15 cellular contexts compared by ENCODE assay signal in the genomic region with DNA sequence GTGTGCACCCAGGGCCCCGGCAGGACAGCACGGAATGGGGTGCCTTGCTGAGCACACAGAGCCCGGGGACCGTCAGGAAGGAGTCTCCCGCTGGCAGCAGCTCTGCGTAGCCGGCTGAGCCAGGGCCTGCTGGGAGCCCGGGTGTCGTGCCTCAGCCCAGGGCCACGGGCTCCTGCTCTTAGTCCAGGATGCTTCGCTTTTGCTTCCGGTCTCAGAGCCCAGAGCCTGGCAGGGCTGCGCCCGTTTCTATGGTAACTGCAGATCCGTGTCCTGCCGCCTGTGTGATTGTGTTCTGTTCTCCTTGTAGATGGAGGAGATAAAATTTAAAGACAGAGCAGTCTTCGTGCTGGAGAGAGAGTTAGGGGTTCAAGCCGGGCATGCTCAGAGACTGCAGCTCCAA. TPM values are rescaled to one million over a fixed set of nuclear protein-coding genes. Genes with fewer than 3 reads are reported as not detected.
DNase-seq lines count a peak whose midpoint lies in the region; ATAC-seq and TF ChIP-seq lines count a peak whose summit lies in the region.
"Had no signal": no experiment of that assay in that cellular context is flagged by ENCODE, and none has a peak within 500 bp of the region (broad histone marks: within the 10 kb centered on the region; RNA-seq: fewer than 3 reads in every experiment).

No MANE protein-coding gene starts in this region.

- intact Hi-C loops in psoas muscle (cut with DNase I) = no loop called here

- 53 to 65% (median 57%) methylated on average over 18 of the region's 18 CpGs for WGBS in psoas muscle, 3 donors

- ATAC-seq in psoas muscle = no peak

- no peaks in the 10 kb centered on the region for H3K9me3 ChIP-seq in psoas muscle

- no peak overlapping the region for H3K4me3 ChIP-seq in psoas muscle
- H3K4me3 ChIP-seq: PC-9 had no signal

- no peak for TF ChIP-seq CTCF in psoas muscle (IDR thresholded peaks at IDR 0.05)

- H3K27me3 ChIP-seq in psoas muscle (ENCODE audit: insufficient read depth in 3 of 3, low read length in 2 of 3) = no peaks in the 10 kb centered on the region

- no peaks in the 10 kb centered on the region for H3K4me1 ChIP-seq in psoas muscle

- no peaks in the 10 kb centered on the region for H3K36me3 ChIP-seq in psoas muscle (ENCODE audit: insufficient read depth in 1 of 2, low read depth in 1 of 2)

- DNase-seq in DMS 273 (lab: John Stamatoyannopoulos, UW; ENCODE audit: unreplicated experiment) (peak; percentile 16), DMS 273 treated with DMSO at 0.1 percent for 48 hours (lab: John Stamatoyannopoulos, UW) (no peak), RPMI8226 (peak; percentile 18), hypothalamus (lab: John Stamatoyannopoulos, UW) (peak in 29 of 51 donors; percentile 13 to 70 (median 41)), psoas muscle (peak; percentile 12 to 33), NCI-H2081 (lab: John Stamatoyannopoulos, UW) (no peak), NCI-H526 treated with DMSO at 0.1 percent for 48 hours (lab: John Stamatoyannopoulos, UW) (no peak)
- DNase-seq in stimulated activated CD4-positive, alpha-beta T cell treated with anti-CD3 and anti-CD28 coated beads, Interleukin-2, amount 100 ng/mL, for 48 hours = no peak
- DNase-seq: activated gamma-delta T cell treated with Interleukin-2 at 50 U/mL for 16 hours; CD4-positive, alpha-beta memory T cell; effector memory CD4-positive, alpha-beta T cell; NCI-H187 treated with DMSO at 0.1 percent for 48 hours; NCI-H526; PC-9 had no signal

- no peak overlapping the region for H3K27ac ChIP-seq in psoas muscle
- H3K27ac ChIP-seq: 22Rv1, PC-9 had no signal

RNA-seq across cellular contexts. Expression of gene DPYSL4, which starts 53.7 kb away (rescaled TPM):
- total RNA-seq in psoas muscle = 1 to 10 TPM in 1 of 4 donors, under 1 TPM in 3; 0.82 to 1.4 (median 0.85) TPM
- polyA plus RNA-seq in psoas muscle = under 1 TPM; 0.30 to 0.39 (median 0.36) TPM

Comparison
In these comparisons a context has a peak if more than half of its experiments do, and no peak if none do; other contexts are left out.
1. DNase-seq: peak in DMS 273 (single experiment), RPMI8226 (single experiment), hypothalamus (29 of 51) and psoas muscle (2 of 2); none in DMS 273 treated with DMSO at 0.1 percent for 48 hours (single experiment), NCI-H2081 (0 of 2), NCI-H526 treated with DMSO at 0.1 percent for 48 hours (single experiment) and stimulated activated CD4-positive, alpha-beta T cell treated with anti-CD3 and anti-CD28 coated beads, Interleukin-2, amount 100 ng/mL, for 48 hours (0 of 2).